Comparison of ENCODE assay signal across 8 cellular contexts in genomic region chr14:65102441-65103149, GRCh38. TPM values are rescaled to one million over a fixed set of nuclear protein-coding genes. Genes with fewer than 3 reads are reported as not detected.
DNase-seq lines count a peak whose midpoint lies in the region; ATAC-seq and TF ChIP-seq lines count a peak whose summit lies in the region.

Gene MAX, minus strand, starts transcription at chr14:65102517. Its CDS starts 178 bp downstream, at chr14:65102339.

- DNase-seq in DND-41 (peak; percentile 99), GM23248 (peak; percentile 99), LHCN-M2 (ENCODE audit: low read depth) (peak; percentile 98), RPMI8226 (peak; percentile 94), fibroblast of lung (ENCODE audit: low read depth in 2 of 2) (peak; percentile 98 to 99)
- peak; percentile 88 to 100 (median 99) for DNase-seq in naive thymus-derived CD4-positive, alpha-beta T cell
- DNase-seq in stimulated activated naive B cell treated with anti-CD40 and anti-IgM and Interleukin-4, amounts not matched to agents 10 μg/mL and 1 μg/mL and 100 μg/mL, for 72 hours, result peak; percentile 99

- H3K27ac Mint-ChIP-seq in activated T-helper 17 cell treated with anti-CD3 and anti-CD28 coated beads, Interleukin-2, amount 50 U/mL, for 72 hours, result peak within 1 kb of the TSS; percentile 90
- peak within 1 kb of the TSS; percentile 91 to 99 (median 94) for H3K27ac Mint-ChIP-seq in naive thymus-derived CD4-positive, alpha-beta T cell
- peak within 1 kb of the TSS; percentile 92 for H3K27ac Mint-ChIP-seq in stimulated activated naive B cell treated with anti-CD40 and anti-IgM and Interleukin-4, amounts not matched to agents 10 μg/mL and 1 μg/mL and 100 μg/mL, for 72 hours

- ATAC-seq in DND-41 (ENCODE audit: insufficient read depth, low read depth), result peak; percentile 89
- peak; percentile 97 for ATAC-seq in activated T-helper 17 cell treated with anti-CD3 and anti-CD28 coated beads, Interleukin-2, amount 50 U/mL, for 72 hours (replicated peaks)
- peak; percentile 95 for ATAC-seq in naive thymus-derived CD4-positive, alpha-beta T cell
- peak; percentile 94 to 96 for ATAC-seq in stimulated activated naive B cell treated with anti-CD40 and anti-IgM and Interleukin-4, amounts not matched to agents 10 μg/mL and 1 μg/mL and 100 μg/mL, for 72 hours (replicated peaks)

- no peaks in the 10 kb centered on the region for H3K9me2 ChIP-seq in GM23248 (ENCODE audit: insufficient read depth)

- H3K4me3 ChIP-seq in DND-41 (ENCODE audit: low read depth in 1 of 2, low read length in 2 of 2) (peak within 1 kb of the TSS; percentile 95 to 99), GM23248 (peak within 1 kb of the TSS; percentile 89), fibroblast of lung (replicated peaks in 1 of 4; ENCODE audit: control extremely low read depth in 1 of 4, insufficient read depth in 1 of 4, low read depth in 3 of 4, low read length in 4 of 4) (peak within 1 kb of the TSS; percentile 80 to 95 (median 88))
- H3K4me3 ChIP-seq in naive thymus-derived CD4-positive, alpha-beta T cell (ENCODE audit: low read length), result peak within 1 kb of the TSS; percentile 96

- CTCF ChIA-PET in naive thymus-derived CD4-positive, alpha-beta T cell (lab: Charles Lee), result interaction anchor here (1.0 kb wide), 1 partner anchor 116 kb away, joined by 3 read pairs; the partner anchor contains the start of gene FNTB

- H3K79me2 ChIP-seq in DND-41 (ENCODE audit: insufficient read depth, low read length) (peaks cover 47% of the 10 kb centered on the region), GM23248 (ENCODE audit: insufficient read depth) (peaks cover 47% of the 10 kb centered on the region), fibroblast of lung (ENCODE audit: control insufficient read depth, insufficient read depth, low read length) (peaks cover 33% of the 10 kb centered on the region)

- no peaks in the 10 kb centered on the region for H3K27me3 ChIP-seq in DND-41 (ENCODE audit: insufficient read depth, low read length, poor library complexity)
- H3K27me3 ChIP-seq in GM23248 (replicated peaks; ENCODE audit: insufficient read depth), result no peaks in the 10 kb centered on the region
- H3K27me3 ChIP-seq in fibroblast of lung (ENCODE audit: control insufficient read depth, insufficient read depth, low read length), result no peaks in the 10 kb centered on the region
- H3K27me3 ChIP-seq in naive thymus-derived CD4-positive, alpha-beta T cell (ENCODE audit: control insufficient read depth in 2 of 2, insufficient read depth in 2 of 2, low read length in 2 of 2), result no peaks in the 10 kb centered on the region

- H3K27ac ChIP-seq in DND-41 (ENCODE audit: low read length), result peak within 1 kb of the TSS; percentile 87
- peak within 1 kb of the TSS; percentile 84 for H3K27ac ChIP-seq in GM23248
- H3K27ac ChIP-seq in fibroblast of lung (ENCODE audit: insufficient read depth, low read length), result peak within 1 kb of the TSS; percentile 84
- H3K27ac ChIP-seq in naive thymus-derived CD4-positive, alpha-beta T cell (ENCODE audit: low read depth, low read length), result peak within 1 kb of the TSS; percentile 100

- peak within 1 kb of the TSS; percentile 90 for H2AFZ ChIP-seq in DND-41 (ENCODE audit: low read depth, low read length)
- H2AFZ ChIP-seq in GM23248, result peak within 1 kb of the TSS; percentile 99
- H2AFZ ChIP-seq in fibroblast of lung (ENCODE audit: low read length), result peak within 1 kb of the TSS; percentile 96

- H3K36me3 Mint-ChIP-seq in activated T-helper 17 cell treated with anti-CD3 and anti-CD28 coated beads, Interleukin-2, amount 50 U/mL, for 72 hours (ENCODE audit: low read depth), result peaks cover 46% of the 10 kb centered on the region
- peaks cover 4 to 22% (median 15%) of the 10 kb centered on the region in 5 donors for H3K36me3 Mint-ChIP-seq in naive thymus-derived CD4-positive, alpha-beta T cell
- H3K36me3 Mint-ChIP-seq in stimulated activated naive B cell treated with anti-CD40 and anti-IgM and Interleukin-4, amounts not matched to agents 10 μg/mL and 1 μg/mL and 100 μg/mL, for 72 hours, result peaks cover 2 to 9% of the 10 kb centered on the region in 2 donors

- no peaks in the 10 kb centered on the region for H3K9me3 Mint-ChIP-seq in activated T-helper 17 cell treated with anti-CD3 and anti-CD28 coated beads, Interleukin-2, amount 50 U/mL, for 72 hours
- peaks cover 0 to 4% (median 0%) of the 10 kb centered on the region in 11 donors for H3K9me3 Mint-ChIP-seq in naive thymus-derived CD4-positive, alpha-beta T cell
- H3K9me3 Mint-ChIP-seq in stimulated activated naive B cell treated with anti-CD40 and anti-IgM and Interleukin-4, amounts not matched to agents 10 μg/mL and 1 μg/mL and 100 μg/mL, for 72 hours, result no peaks in the 10 kb centered on the region

- no peaks in the 10 kb centered on the region for H3K27me3 Mint-ChIP-seq in activated T-helper 17 cell treated with anti-CD3 and anti-CD28 coated beads, Interleukin-2, amount 50 U/mL, for 72 hours
- peaks cover 0 to 12% (median 0%) of the 10 kb centered on the region in 5 donors for H3K27me3 Mint-ChIP-seq in naive thymus-derived CD4-positive, alpha-beta T cell
- no peaks in the 10 kb centered on the region for H3K27me3 Mint-ChIP-seq in stimulated activated naive B cell treated with anti-CD40 and anti-IgM and Interleukin-4, amounts not matched to agents 10 μg/mL and 1 μg/mL and 100 μg/mL, for 72 hours

- peaks cover 20% of the 10 kb centered on the region for H3K4me1 Mint-ChIP-seq in activated T-helper 17 cell treated with anti-CD3 and anti-CD28 coated beads, Interleukin-2, amount 50 U/mL, for 72 hours
- peaks cover 28 to 43% (median 42%) of the 10 kb centered on the region in 7 donors for H3K4me1 Mint-ChIP-seq in naive thymus-derived CD4-positive, alpha-beta T cell
- peaks cover 16 to 30% of the 10 kb centered on the region in 2 donors for H3K4me1 Mint-ChIP-seq in stimulated activated naive B cell treated with anti-CD40 and anti-IgM and Interleukin-4, amounts not matched to agents 10 μg/mL and 1 μg/mL and 100 μg/mL, for 72 hours

- H3K36me3 ChIP-seq in DND-41 (ENCODE audit: insufficient read depth, low read length) (peaks cover 14% of the 10 kb centered on the region), GM23248 (ENCODE audit: low read depth) (peaks cover 8% of the 10 kb centered on the region; the same call in 1 of the 2 replicates), fibroblast of lung (ENCODE audit: control insufficient read depth, insufficient read depth, low read length) (no peaks in the 10 kb centered on the region)
- H3K36me3 ChIP-seq in naive thymus-derived CD4-positive, alpha-beta T cell (ENCODE audit: control insufficient read depth in 2 of 3, insufficient read depth in 3 of 3, low read length in 3 of 3), result peaks cover 0 to 6% (median 0%) of the 10 kb centered on the region in 3 experiments

- peaks cover 47% of the 10 kb centered on the region for H3K4me1 ChIP-seq in DND-41 (ENCODE audit: insufficient read depth, low read length)
- peaks cover 24% of the 10 kb centered on the region for H3K4me1 ChIP-seq in GM23248 (ENCODE audit: insufficient read depth)
- H3K4me1 ChIP-seq in fibroblast of lung (ENCODE audit: control insufficient read depth, extremely low read depth, insufficient read depth, low read length), result peaks cover 5% of the 10 kb centered on the region
- peaks cover 17 to 34% of the 10 kb centered on the region in 2 donors for H3K4me1 ChIP-seq in naive thymus-derived CD4-positive, alpha-beta T cell (ENCODE audit: control insufficient read depth in 2 of 2, insufficient read depth in 2 of 2, low read length in 2 of 2)

- 1 to 3% methylated on average over 25 to 56 of the region's 61 CpGs for WGBS in GM23248 (ENCODE audit: low coverage in 1 of 2, low lambda C conversion rate in 2 of 2, missing lambda C conversion rate in 2 of 2), 2 experiments

- H4K20me1 ChIP-seq in DND-41 (ENCODE audit: insufficient read depth, low read length) (peaks cover 8% of the 10 kb centered on the region; the same call in 1 of the 2 replicates), GM23248 (ENCODE audit: insufficient read depth) (no peaks in the 10 kb centered on the region), fibroblast of lung (ENCODE audit: control insufficient read depth, extremely low read depth, insufficient read depth, low read length) (no peaks in the 10 kb centered on the region)

- POLR2A ChIA-PET in naive thymus-derived CD4-positive, alpha-beta T cell (lab: Charles Lee), result interaction anchor here (0.6 to 1.9 kb wide), 16 partner anchors 9 to 1406 kb away, joined by 3 to 10 read pairs (median 4); partner anchors contain the start of genes CHURC1, FNTB and GPHN

- H3F3A ChIP-seq in GM23248 (ENCODE audit: insufficient read depth), result peaks cover 1% of the 10 kb centered on the region; the same call in 1 of the 2 replicates

- in situ Hi-C loops in GM23248 (cut with MboI), result no loop called here

- peak within 1 kb of the TSS; percentile 84 for H3K4me3 Mint-ChIP-seq in activated T-helper 17 cell treated with anti-CD3 and anti-CD28 coated beads, Interleukin-2, amount 50 U/mL, for 72 hours
- peak within 1 kb of the TSS; percentile 87 to 97 (median 91) for H3K4me3 Mint-ChIP-seq in naive thymus-derived CD4-positive, alpha-beta T cell
- peak within 1 kb of the TSS; percentile 85 to 90 for H3K4me3 Mint-ChIP-seq in stimulated activated naive B cell treated with anti-CD40 and anti-IgM and Interleukin-4, amounts not matched to agents 10 μg/mL and 1 μg/mL and 100 μg/mL, for 72 hours

- no peaks in the 10 kb centered on the region for H3K9me3 ChIP-seq in DND-41 (ENCODE audit: insufficient read depth, low read length, severe bottlenecking)
- H3K9me3 ChIP-seq in GM23248 (ENCODE audit: low read depth), result no peaks in the 10 kb centered on the region
- no peaks in the 10 kb centered on the region for H3K9me3 ChIP-seq in fibroblast of lung (ENCODE audit: control insufficient read depth, insufficient read depth, low read depth, low read length)
- H3K9me3 ChIP-seq in naive thymus-derived CD4-positive, alpha-beta T cell (ENCODE audit: control insufficient read depth in 2 of 3, low read length in 3 of 3), result no peaks in the 10 kb centered on the region

- no peak for TF ChIP-seq CTCF in DND-41 (IDR thresholded peaks at IDR 0.05; ENCODE audit: borderline replicate concordance, extremely low read depth, low read length, poor library complexity, severe bottlenecking)
- no peak for TF ChIP-seq CTCF in fibroblast of lung (conservative IDR thresholded peaks at IDR 0.05 in 1 of 2, IDR thresholded peaks at IDR 0.05 in 1 of 2; ENCODE audit: low read depth in 1 of 2, low read length in 2 of 2)

- peak within 1 kb of the TSS; percentile 93 for H3K4me2 ChIP-seq in DND-41 (ENCODE audit: insufficient read depth, low read length)
- H3K4me2 ChIP-seq in GM23248 (ENCODE audit: unreplicated experiment), result peak within 1 kb of the TSS; percentile 92
- H3K4me2 ChIP-seq in fibroblast of lung (ENCODE audit: extremely low read depth, insufficient read depth, low read length), result peak within 1 kb of the TSS; percentile 90

- peak within 1 kb of the TSS; percentile 88 for H3K9ac ChIP-seq in DND-41 (ENCODE audit: low read depth, low read length)
- peak within 1 kb of the TSS; percentile 94 for H3K9ac ChIP-seq in GM23248
- H3K9ac ChIP-seq in fibroblast of lung (ENCODE audit: insufficient read depth, low read length), result peak within 1 kb of the TSS; percentile 84

- intact Hi-C loops in naive thymus-derived CD4-positive, alpha-beta T cell (cut with micrococcal nuclease), result loop anchor here (1.0 to 5.0 kb wide), 19 partner anchors 105 to 1559 kb away; partner anchors contain the start of genes FUT8 (in 2 of the 2), MTHFD1 (in 2 of the 2), FNTB (in 1 of the 2) and GPHN (in 1 of the 2)

RNA-seq across cellular contexts. Expression of gene MAX, which starts in this region (rescaled TPM):
- total RNA-seq in GM23248 (2014; rRNA removed; shearing (Covaris generic)), result 41.1 and 44.5 TPM in 2 replicates
- polyA plus RNA-seq in GM23248 (2016; fragmentation: Nextera tagmentation; extraction: Ambion mirVana) (52.8 and 52.9 TPM in 2 replicates), fibroblast of lung (85.8 and 92.8 TPM in 2 replicates)
- total RNA-seq in LHCN-M2 (2014; rRNA removed) (44.8 and 45.9 TPM in 2 replicates), fibroblast of lung (35.0 and 39.0 TPM in 2 replicates)
- 59.0 TPM for polyA plus RNA-seq in LHCN-M2 (2012)
- total RNA-seq in activated T-helper 17 cell treated with anti-CD3 and anti-CD28 coated beads, Interleukin-2, amount 50 U/mL, for 72 hours, result 100 to 1,000 TPM; 105 to 139 TPM
- polyA plus RNA-seq in fibroblast of lung (2012), result 49.9 and 57.3 TPM in 2 replicates
- 52.1 and 75.9 TPM in 2 replicates for polyA minus RNA-seq in fibroblast of lung (ENCODE audit: low replicate concordance)
- 100 to 1,000 TPM; 164 to 236 (median 202) TPM for total RNA-seq in naive thymus-derived CD4-positive, alpha-beta T cell
- 100 to 1,000 TPM; 145 to 158 TPM for polyA plus RNA-seq in naive thymus-derived CD4-positive, alpha-beta T cell

Comparison
In these comparisons a context has a peak if more than half of its experiments do, and no peak if none do; other contexts are left out.
1. Peak in every context shown above with its lines: DNase-seq, ATAC-seq, H3K4me3 ChIP-seq and H3K27ac ChIP-seq.